ENCODE assay signal across 20 cellular contexts in the genomic region with DNA sequence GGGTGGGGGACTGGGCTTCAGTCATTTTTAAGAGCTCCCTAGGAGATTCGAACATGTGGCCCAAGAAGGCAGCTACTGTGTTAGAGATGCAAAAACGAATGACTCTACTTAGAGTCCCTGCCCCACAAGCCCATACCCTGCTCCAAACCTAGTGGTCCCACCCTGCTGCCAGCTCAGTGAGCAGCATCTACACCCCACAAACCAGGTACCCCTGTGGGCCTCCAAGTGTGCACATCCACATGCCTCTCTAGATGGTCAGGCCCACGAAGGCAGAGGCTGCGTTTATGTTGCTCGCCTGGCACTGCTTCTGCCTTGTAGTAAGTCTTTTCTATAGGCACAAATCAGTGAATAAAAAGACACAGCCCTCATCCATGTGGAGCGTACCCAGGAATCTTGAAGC.
"Had no signal": no experiment of that assay in that cellular context is flagged by ENCODE, and none has a peak within 500 bp of the region (broad histone marks: within the 10 kb centered on the region; RNA-seq: fewer than 3 reads in every experiment).

No MANE protein-coding gene starts in this region.

- H3K36me3 ChIP-seq: SJSA1 had no signal

- H3K9me3 ChIP-seq: SJSA1 had no signal

- FAIRE-seq: RCC 7860 had no signal

- DNase-seq: KBM-7, NCI-H1092, NCI-H1105 treated with DMSO at 0.1 percent for 48 hours, NCI-H1417 treated with DMSO at 0.1 percent for 48 hours, NCI-H146, NCI-H1694 treated with DMSO at 0.1 percent for 48 hours, NCI-H1930, NCI-H2081, NCI-H2107, NCI-H2227 treated with DMSO at 0.1 percent for 48 hours, NCI-H510A, NCI-H524 treated with DMSO at 0.1 percent for 48 hours, NCI-H69, NCI-H774, Right ventricle myocardium superior, RPMI8226, SIG-M5 had no signal

- H3K4me3 ChIP-seq: SJSA1, SK-N-MC had no signal

- H3K27me3 ChIP-seq: SJSA1 had no signal

- H3K27ac ChIP-seq: SJSA1, SK-N-MC had no signal

- H3K4me1 ChIP-seq: SJSA1 had no signal
